ENCODE assay signal across 8 cellular contexts in genomic region chr1:162790985-162791357, GRCh38. TPM values are rescaled to one million over a fixed set of nuclear protein-coding genes. Genes with fewer than 3 reads are reported as not detected.
A peak's percentile ranks its signal among the peaks of the same experiment; 100 is the strongest.
DNase-seq lines count a peak whose midpoint lies in the region; ATAC-seq and TF ChIP-seq lines count a peak whose summit lies in the region.
"Not testable (repeated sequence)": the region's sequence is repeated elsewhere in the genome, so short reads cannot be mapped to it uniquely, and the experiment has no call there.

No MANE protein-coding gene starts in this region.

- intact Hi-C loops in Right ventricle myocardium superior (cut with DNase I), result not testable (repeated sequence)

- not testable (repeated sequence) for H3K27me3 ChIP-seq in CD4-positive, CD25-positive, alpha-beta regulatory T cell (ENCODE audit: control insufficient read depth, insufficient read depth, low read length); SU-DHL-6 (ENCODE audit: low read length); brain microvascular endothelial cell (replicated peaks); muscle layer of duodenum (ENCODE audit: low read depth, low read length)

- H4K20me1 ChIP-seq in SU-DHL-6 (ENCODE audit: low read depth, low read length), result not testable (repeated sequence)

- not testable (repeated sequence) for H3K4me1 ChIP-seq in CD4-positive, CD25-positive, alpha-beta regulatory T cell (ENCODE audit: control insufficient read depth, insufficient read depth, low read length, poor library complexity, severe bottlenecking); muscle layer of duodenum (ENCODE audit: control insufficient read depth in 1 of 2, insufficient read depth in 2 of 2, low read length in 2 of 2)

- H3K4me3 Mint-ChIP-seq in CD4-positive, CD25-positive, alpha-beta regulatory T cell, result peak overlapping the region; percentile 90 to 98 (median 95)
- H3K4me3 Mint-ChIP-seq in stimulated activated memory B cell treated with anti-CD40 and anti-IgM and Interleukin-4, amounts not matched to agents 10 μg/mL and 1 μg/mL and 100 μg/mL, for 72 hours, result peak overlapping the region; percentile 89

- peak overlapping the region; percentile 91 to 98 (median 92) for H3K27ac Mint-ChIP-seq in CD4-positive, CD25-positive, alpha-beta regulatory T cell
- H3K27ac Mint-ChIP-seq in stimulated activated memory B cell treated with anti-CD40 and anti-IgM and Interleukin-4, amounts not matched to agents 10 μg/mL and 1 μg/mL and 100 μg/mL, for 72 hours, result peak overlapping the region; percentile 86

- not testable (repeated sequence) for H3K79me2 ChIP-seq in SU-DHL-6 (ENCODE audit: insufficient read depth, low read length)

- peak overlapping the region; percentile 81 for H3K27ac ChIP-seq in CD4-positive, CD25-positive, alpha-beta regulatory T cell (ENCODE audit: insufficient read depth, low read length, poor library complexity, severe bottlenecking)
- H3K27ac ChIP-seq in SU-DHL-6 (ENCODE audit: low read depth, low read length) (peak overlapping the region; percentile 66), brain microvascular endothelial cell (peak overlapping the region; percentile 51)
- not testable (repeated sequence) for H3K27ac ChIP-seq in muscle layer of duodenum (ENCODE audit: low read length)

- ATAC-seq in CD4-positive, CD25-positive, alpha-beta regulatory T cell (ENCODE audit: low read depth in 2 of 2); stimulated activated memory B cell treated with anti-CD40 and anti-IgM and Interleukin-4, amounts not matched to agents 10 μg/mL and 1 μg/mL and 100 μg/mL, for 72 hours: not testable (repeated sequence)
- peak; percentile 0 for ATAC-seq in HG02610 (IDR thresholded peaks at IDR 0.05; ENCODE audit: unreplicated experiment)
- peak; percentile 37 for ATAC-seq in Right ventricle myocardium superior (ENCODE audit: poor library complexity)

- H3F3A ChIP-seq in SU-DHL-6 (ENCODE audit: insufficient read depth), result not testable (repeated sequence)

- peak in 2 of 3 donors; percentile 9 to 15 for DNase-seq in CD4-positive, CD25-positive, alpha-beta regulatory T cell
- DNase-seq in NCI-H2107 treated with DMSO at 0.1 percent for 48 hours (lab: John Stamatoyannopoulos, UW; ENCODE audit: unreplicated experiment), result peak; percentile 36
- not testable (repeated sequence) for DNase-seq in brain microvascular endothelial cell, Right ventricle myocardium superior

- not testable (repeated sequence) for TF ChIP-seq CTCF in SU-DHL-6 (IDR thresholded peaks at IDR 0.05; ENCODE audit: insufficient read depth, low read length, poor library complexity, severe bottlenecking); brain microvascular endothelial cell (IDR thresholded peaks at IDR 0.05; ENCODE audit: low read depth, low read length, missing control alignments)

- H3K27me3 Mint-ChIP-seq in CD4-positive, CD25-positive, alpha-beta regulatory T cell; stimulated activated memory B cell treated with anti-CD40 and anti-IgM and Interleukin-4, amounts not matched to agents 10 μg/mL and 1 μg/mL and 100 μg/mL, for 72 hours: not testable (repeated sequence)

- H3K4me2 ChIP-seq in SU-DHL-6 (ENCODE audit: low read depth, low read length, poor library complexity, severe bottlenecking), result peak overlapping the region; percentile 46

- H3K4me3 ChIP-seq in CD4-positive, CD25-positive, alpha-beta regulatory T cell (ENCODE audit: low read depth, low read length), result peak overlapping the region; percentile 83
- peak overlapping the region; percentile 50 for H3K4me3 ChIP-seq in SU-DHL-6 (ENCODE audit: insufficient read depth, low read length, poor library complexity, severe bottlenecking)
- peak overlapping the region; percentile 56 for H3K4me3 ChIP-seq in brain microvascular endothelial cell (ENCODE audit: low read depth, low read length)
- peak overlapping the region; percentile 50 to 58 for H3K4me3 ChIP-seq in muscle layer of duodenum (ENCODE audit: low read depth in 1 of 2, low read length in 2 of 2)

- H3K4me1 Mint-ChIP-seq in CD4-positive, CD25-positive, alpha-beta regulatory T cell, result peaks cover 0 to 22% (median 6%) of the 10 kb centered on the region in 4 donors
- H3K4me1 Mint-ChIP-seq in stimulated activated memory B cell treated with anti-CD40 and anti-IgM and Interleukin-4, amounts not matched to agents 10 μg/mL and 1 μg/mL and 100 μg/mL, for 72 hours, result not testable (repeated sequence)

- not testable (repeated sequence) for H3K36me3 ChIP-seq in CD4-positive, CD25-positive, alpha-beta regulatory T cell (ENCODE audit: control insufficient read depth, insufficient read depth, low read length); SU-DHL-6 (ENCODE audit: low read length); brain microvascular endothelial cell (replicated peaks); muscle layer of duodenum (ENCODE audit: control insufficient read depth in 1 of 2, insufficient read depth in 2 of 2, low read length in 2 of 2)

- H2AFZ ChIP-seq in SU-DHL-6 (ENCODE audit: low read depth, low read length, severe bottlenecking), result not testable (repeated sequence)

- not testable (repeated sequence) for H3K36me3 Mint-ChIP-seq in CD4-positive, CD25-positive, alpha-beta regulatory T cell; stimulated activated memory B cell treated with anti-CD40 and anti-IgM and Interleukin-4, amounts not matched to agents 10 μg/mL and 1 μg/mL and 100 μg/mL, for 72 hours

- in situ Hi-C loops in brain microvascular endothelial cell (cut with HindIII; ENCODE audit: low pct_ligation_motif_present, low sequenced_read_pairs), result not testable (repeated sequence)

- peak overlapping the region; percentile 59 for H3K9ac ChIP-seq in SU-DHL-6 (ENCODE audit: low read length)

- H3K9me2 ChIP-seq in SU-DHL-6 (replicated peaks; ENCODE audit: insufficient read depth, low read length), result not testable (repeated sequence)

- not testable (repeated sequence) for H3K9me3 ChIP-seq in CD4-positive, CD25-positive, alpha-beta regulatory T cell (ENCODE audit: control insufficient read depth in 2 of 2, low read length in 2 of 2); SU-DHL-6 (ENCODE audit: insufficient read depth, low read length); muscle layer of duodenum (ENCODE audit: control insufficient read depth in 1 of 2, low read length in 2 of 2)

- H3K9me3 Mint-ChIP-seq in CD4-positive, CD25-positive, alpha-beta regulatory T cell; stimulated activated memory B cell treated with anti-CD40 and anti-IgM and Interleukin-4, amounts not matched to agents 10 μg/mL and 1 μg/mL and 100 μg/mL, for 72 hours: not testable (repeated sequence)

RNA-seq across cellular contexts. Expression of gene HSD17B7, which starts 0.5 kb away (rescaled TPM):
- total RNA-seq in CD4-positive, CD25-positive, alpha-beta regulatory T cell, result 19.3 TPM
- polyA plus RNA-seq in CD4-positive, CD25-positive, alpha-beta regulatory T cell, result 10 to 100 TPM; 21.2 to 23.6 (median 22.4) TPM
- total RNA-seq in Right ventricle myocardium superior, result 5.2 TPM
